ENCODE assay signal across 1 cellular context in the genomic region with DNA sequence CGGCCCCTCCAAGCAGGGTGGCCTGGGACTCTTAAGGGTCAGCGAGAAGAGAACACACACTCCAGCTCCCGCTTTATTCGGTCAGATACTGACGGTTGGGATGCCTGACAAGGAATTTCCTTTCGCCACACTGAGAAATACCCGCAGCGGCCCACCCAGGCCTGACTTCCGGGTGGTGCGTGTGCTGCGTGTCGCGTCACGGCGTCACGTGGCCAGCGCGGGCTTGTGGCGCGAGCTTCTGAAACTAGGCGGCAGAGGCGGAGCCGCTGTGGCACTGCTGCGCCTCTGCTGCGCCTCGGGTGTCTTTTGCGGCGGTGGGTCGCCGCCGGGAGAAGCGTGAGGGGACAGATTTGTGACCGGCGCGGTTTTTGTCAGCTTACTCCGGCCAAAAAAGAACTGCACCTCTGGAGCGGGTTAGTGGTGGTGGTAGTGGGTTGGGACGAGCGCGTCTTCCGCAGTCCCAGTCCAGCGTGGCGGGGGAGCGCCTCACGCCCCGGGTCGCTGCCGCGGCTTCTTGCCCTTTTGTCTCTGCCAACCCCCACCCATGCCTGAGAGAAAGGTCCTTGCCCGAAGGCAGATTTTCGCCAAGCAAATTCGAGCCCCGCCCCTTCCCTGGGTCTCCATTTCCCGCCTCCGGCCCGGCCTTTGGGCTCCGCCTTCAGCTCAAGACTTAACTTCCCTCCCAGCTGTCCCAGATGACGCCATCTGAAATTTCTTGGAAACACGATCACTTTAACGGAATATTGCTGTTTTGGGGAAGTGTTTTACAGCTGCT.
TF ChIP-seq lines count a peak whose summit lies in the region.

A gene with protein sequence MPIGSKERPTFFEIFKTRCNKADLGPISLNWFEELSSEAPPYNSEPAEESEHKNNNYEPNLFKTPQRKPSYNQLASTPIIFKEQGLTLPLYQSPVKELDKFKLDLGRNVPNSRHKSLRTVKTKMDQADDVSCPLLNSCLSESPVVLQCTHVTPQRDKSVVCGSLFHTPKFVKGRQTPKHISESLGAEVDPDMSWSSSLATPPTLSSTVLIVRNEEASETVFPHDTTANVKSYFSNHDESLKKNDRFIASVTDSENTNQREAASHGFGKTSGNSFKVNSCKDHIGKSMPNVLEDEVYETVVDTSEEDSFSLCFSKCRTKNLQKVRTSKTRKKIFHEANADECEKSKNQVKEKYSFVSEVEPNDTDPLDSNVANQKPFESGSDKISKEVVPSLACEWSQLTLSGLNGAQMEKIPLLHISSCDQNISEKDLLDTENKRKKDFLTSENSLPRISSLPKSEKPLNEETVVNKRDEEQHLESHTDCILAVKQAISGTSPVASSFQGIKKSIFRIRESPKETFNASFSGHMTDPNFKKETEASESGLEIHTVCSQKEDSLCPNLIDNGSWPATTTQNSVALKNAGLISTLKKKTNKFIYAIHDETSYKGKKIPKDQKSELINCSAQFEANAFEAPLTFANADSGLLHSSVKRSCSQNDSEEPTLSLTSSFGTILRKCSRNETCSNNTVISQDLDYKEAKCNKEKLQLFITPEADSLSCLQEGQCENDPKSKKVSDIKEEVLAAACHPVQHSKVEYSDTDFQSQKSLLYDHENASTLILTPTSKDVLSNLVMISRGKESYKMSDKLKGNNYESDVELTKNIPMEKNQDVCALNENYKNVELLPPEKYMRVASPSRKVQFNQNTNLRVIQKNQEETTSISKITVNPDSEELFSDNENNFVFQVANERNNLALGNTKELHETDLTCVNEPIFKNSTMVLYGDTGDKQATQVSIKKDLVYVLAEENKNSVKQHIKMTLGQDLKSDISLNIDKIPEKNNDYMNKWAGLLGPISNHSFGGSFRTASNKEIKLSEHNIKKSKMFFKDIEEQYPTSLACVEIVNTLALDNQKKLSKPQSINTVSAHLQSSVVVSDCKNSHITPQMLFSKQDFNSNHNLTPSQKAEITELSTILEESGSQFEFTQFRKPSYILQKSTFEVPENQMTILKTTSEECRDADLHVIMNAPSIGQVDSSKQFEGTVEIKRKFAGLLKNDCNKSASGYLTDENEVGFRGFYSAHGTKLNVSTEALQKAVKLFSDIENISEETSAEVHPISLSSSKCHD (N-terminal part only) (plus strand): TSS at position 254 of the 775 bp plus-strand sequence. CDS start 953 bp downstream, outside the sequence.
A gene with protein sequence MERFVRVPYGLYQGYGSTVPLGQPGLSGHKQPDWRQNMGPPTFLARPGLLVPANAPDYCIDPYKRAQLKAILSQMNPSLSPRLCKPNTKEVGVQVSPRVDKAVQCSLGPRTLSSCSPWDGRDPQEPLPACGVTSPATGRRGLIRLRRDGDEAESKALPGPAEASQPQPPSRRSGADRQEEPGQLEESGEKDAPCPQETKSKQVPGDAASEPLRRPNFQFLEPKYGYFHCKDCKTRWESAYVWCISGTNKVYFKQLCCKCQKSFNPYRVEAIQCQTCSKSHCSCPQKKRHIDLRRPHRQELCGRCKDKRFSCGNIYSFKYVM (minus strand): TSS at position 109 of the 775 bp plus-strand sequence. CDS start 3,438 bp downstream, outside the sequence.

TF ChIP-seq in A549, 52 proteins besides CTCF, POLR2A, EP300 and RAD21 (continued from another document):
- TF ChIP-seq, protein P1, sequence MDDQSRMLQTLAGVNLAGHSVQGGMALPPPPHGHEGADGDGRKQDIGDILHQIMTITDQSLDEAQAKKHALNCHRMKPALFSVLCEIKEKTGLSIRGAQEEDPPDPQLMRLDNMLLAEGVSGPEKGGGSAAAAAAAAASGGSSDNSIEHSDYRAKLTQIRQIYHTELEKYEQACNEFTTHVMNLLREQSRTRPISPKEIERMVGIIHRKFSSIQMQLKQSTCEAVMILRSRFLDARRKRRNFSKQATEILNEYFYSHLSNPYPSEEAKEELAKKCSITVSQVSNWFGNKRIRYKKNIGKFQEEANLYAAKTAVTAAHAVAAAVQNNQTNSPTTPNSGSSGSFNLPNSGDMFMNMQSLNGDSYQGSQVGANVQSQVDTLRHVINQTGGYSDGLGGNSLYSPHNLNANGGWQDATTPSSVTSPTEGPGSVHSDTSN (IDR thresholded peaks at IDR 0.05), result 0 out of 2 replicates have a peak, but pooled peaks have one; percentile 30
- no peak for TF ChIP-seq BHLHE40 (IDR thresholded peaks at IDR 0.05; ENCODE audit: low read depth, low read length)
- TF ChIP-seq, protein P2, sequence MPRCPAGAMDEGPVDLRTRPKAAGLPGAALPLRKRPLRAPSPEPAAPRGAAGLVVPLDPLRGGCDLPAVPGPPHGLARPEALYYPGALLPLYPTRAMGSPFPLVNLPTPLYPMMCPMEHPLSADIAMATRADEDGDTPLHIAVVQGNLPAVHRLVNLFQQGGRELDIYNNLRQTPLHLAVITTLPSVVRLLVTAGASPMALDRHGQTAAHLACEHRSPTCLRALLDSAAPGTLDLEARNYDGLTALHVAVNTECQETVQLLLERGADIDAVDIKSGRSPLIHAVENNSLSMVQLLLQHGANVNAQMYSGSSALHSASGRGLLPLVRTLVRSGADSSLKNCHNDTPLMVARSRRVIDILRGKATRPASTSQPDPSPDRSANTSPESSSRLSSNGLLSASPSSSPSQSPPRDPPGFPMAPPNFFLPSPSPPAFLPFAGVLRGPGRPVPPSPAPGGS (IDR thresholded peaks at IDR 0.05), result no peak
- TF ChIP-seq NPAS2 (CRISPR knock-in tag; IDR thresholded peaks at IDR 0.05; ENCODE audit: borderline replicate concordance), result peak; percentile 40; the same call in 1 of the 2 replicates
- TF ChIP-seq ZNF302 (CRISPR knock-in tag; IDR thresholded peaks at IDR 0.05), result no peak
- no peak for TF ChIP-seq RNF2 (IDR thresholded peaks at IDR 0.05; ENCODE audit: borderline replicate concordance, low read depth)
- TF ChIP-seq NR3C1 (IDR thresholded peaks at IDR 0.05), result no peak
- TF ChIP-seq JUN (IDR thresholded peaks at IDR 0.05), result peak; percentile 22 to 71; a peak in 3 of 5 replicates
- no peak for TF ChIP-seq GATA3 (IDR thresholded peaks at IDR 0.05; ENCODE audit: borderline replicate concordance)
- TF ChIP-seq HEYL (CRISPR knock-in tag; IDR thresholded peaks at IDR 0.05), result no peak
- TF ChIP-seq ESRRA (IDR thresholded peaks at IDR 0.05; ENCODE audit: borderline replicate concordance, low read length), result no peak
- TF ChIP-seq, protein P3, sequence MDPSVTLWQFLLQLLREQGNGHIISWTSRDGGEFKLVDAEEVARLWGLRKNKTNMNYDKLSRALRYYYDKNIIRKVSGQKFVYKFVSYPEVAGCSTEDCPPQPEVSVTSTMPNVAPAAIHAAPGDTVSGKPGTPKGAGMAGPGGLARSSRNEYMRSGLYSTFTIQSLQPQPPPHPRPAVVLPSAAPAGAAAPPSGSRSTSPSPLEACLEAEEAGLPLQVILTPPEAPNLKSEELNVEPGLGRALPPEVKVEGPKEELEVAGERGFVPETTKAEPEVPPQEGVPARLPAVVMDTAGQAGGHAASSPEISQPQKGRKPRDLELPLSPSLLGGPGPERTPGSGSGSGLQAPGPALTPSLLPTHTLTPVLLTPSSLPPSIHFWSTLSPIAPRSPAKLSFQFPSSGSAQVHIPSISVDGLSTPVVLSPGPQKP (IDR thresholded peaks at IDR 0.05; ENCODE audit: low read depth, low read length), result no peak
